In the genomic region with DNA sequence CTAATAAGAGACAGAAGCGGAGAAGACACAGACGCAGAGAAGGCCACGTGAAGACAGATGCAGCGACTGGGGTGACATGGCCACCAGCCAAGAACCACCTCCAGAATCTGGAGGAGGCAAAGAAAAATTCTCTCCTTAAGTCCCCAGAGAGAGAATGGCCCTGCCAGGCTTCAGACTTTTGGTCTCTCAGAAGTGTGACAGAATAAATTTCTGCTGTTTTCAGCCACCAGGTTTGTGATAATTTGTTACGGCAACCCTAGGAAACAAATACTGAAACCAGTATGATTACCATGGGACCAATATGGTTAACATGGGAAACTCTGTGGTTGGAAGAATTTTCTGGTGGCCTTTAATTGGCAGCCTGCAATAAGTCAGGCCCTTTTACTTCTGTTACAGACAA, we compare ENCODE assay signal across 12 cellular contexts.
DNase-seq lines count a peak whose midpoint lies in the region; ATAC-seq, FAIRE-seq and TF ChIP-seq lines count a peak whose summit lies in the region.
"Had no signal": no experiment of that assay in that cellular context is flagged by ENCODE, and none has a peak within 500 bp of the region (broad histone marks: within the 10 kb centered on the region; RNA-seq: fewer than 3 reads in every experiment).

No MANE protein-coding gene starts in this region.

- H3K27me3 ChIP-seq in GM12878 (replicated peaks in 1 of 2; ENCODE audit: control insufficient read depth in 2 of 2, insufficient read depth in 2 of 2, low read length in 1 of 2) = no peaks in the 10 kb centered on the region
- H3K27me3 ChIP-seq: colonic mucosa had no signal

- no peak overlapping the region for H3K4me2 ChIP-seq in GM12878 (ENCODE audit: control insufficient read depth, insufficient read depth)

- CTCF ChIA-PET in GM12878 (lab: Yijun Ruan, JAX) = no interaction called here

- POLR2A ChIA-PET in GM12878 (lab: Charles Lee) = no interaction called here

- H3K4me1 ChIP-seq in GM12878 (ENCODE audit: control insufficient read depth, insufficient read depth, low read length) = peaks cover 14% of the 10 kb centered on the region

- H4K20me1 ChIP-seq in GM12878 (ENCODE audit: control insufficient read depth, insufficient read depth) = no peaks in the 10 kb centered on the region

- no peak overlapping the region for H3K4me3 ChIP-seq in GM12878
- H3K4me3 ChIP-seq: colonic mucosa had no signal

- intact Hi-C loops in GM12878 (cut with micrococcal nuclease; ENCODE audit: unreplicated experiment) = no loop called here

- no peaks in the 10 kb centered on the region for H3K79me2 ChIP-seq in GM12878 (ENCODE audit: control insufficient read depth, insufficient read depth, low read length)

- RAD21 ChIA-PET in GM12878 (lab: Charles Lee; ENCODE audit: unreplicated experiment) = no interaction called here

- H3K27ac ChIP-seq in GM12878 (ENCODE audit: control insufficient read depth, insufficient read depth) = no peak overlapping the region
- H3K27ac ChIP-seq: colonic mucosa had no signal

- no peak for TF ChIP-seq POLR2A in GM12878 (IDR thresholded peaks at IDR 0.05; ENCODE audit: low read depth, low read length)

- TF ChIP-seq RAD21 in GM12878 (IDR thresholded peaks at IDR 0.05; ENCODE audit: insufficient read depth, low read depth, low read length) = no peak

- no peak overlapping the region for H3K9ac ChIP-seq in GM12878 (ENCODE audit: control insufficient read depth, insufficient read depth, low read length)

- ATAC-seq in GM18511 (IDR thresholded peaks at IDR 0.05; ENCODE audit: unreplicated experiment) (peak; percentile 59), GM21447 (IDR thresholded peaks at IDR 0.05; ENCODE audit: unreplicated experiment) (peak; percentile 42), HG03159 (IDR thresholded peaks at IDR 0.05; ENCODE audit: unreplicated experiment) (peak; percentile 51), GM12878 (peak; percentile 75), esophagus mucosa (no peak)
- ATAC-seq: Panc1 had no signal

- no peaks in the 10 kb centered on the region for H3K9me3 ChIP-seq in GM12878 (replicated peaks; ENCODE audit: control insufficient read depth, insufficient read depth, low read length)
- H3K9me3 ChIP-seq: colonic mucosa had no signal

- H3K36me3 ChIP-seq in GM12878 (ENCODE audit: control insufficient read depth in 2 of 2, insufficient read depth in 2 of 2, low read length in 1 of 2) = no peaks in the 10 kb centered on the region
- H3K36me3 ChIP-seq: colonic mucosa had no signal

- BruUV-seq in GM12878 (replicated peaks; lab: Mats Ljungman, UMichigan) = no TSS peak

- DNase-seq in GM12878 (ENCODE audit: low read depth, low spot score) (peak; percentile 76), NCI-H510A treated with DMSO at 0.1 percent for 48 hours (lab: John Stamatoyannopoulos, UW) (no peak), SKM-1 treated with dmso at 0.1 percent for 144 hours (lab: John Stamatoyannopoulos, UW; ENCODE audit: unreplicated experiment) (no peak), NCI-H1417 (lab: John Stamatoyannopoulos, UW) (no peak)
- DNase-seq: colonic mucosa; retina; stimulated activated CD4-positive, alpha-beta T cell treated with anti-CD3 and anti-CD28 coated beads, Interleukin-4, amount 100 ng/mL, for 1 hour had no signal

- no peak; a peak in 1 of 4 replicates for TF ChIP-seq EP300 in GM12878 (IDR thresholded peaks at IDR 0.05; ENCODE audit: borderline replicate concordance in 1 of 2, control insufficient read depth in 1 of 2, low read depth in 2 of 2, low read length in 2 of 2)

- TF ChIP-seq CTCF in GM12878 (IDR thresholded peaks at IDR 0.05 in 2 of 3, conservative IDR thresholded peaks at IDR 0.05 in 1 of 3; ENCODE audit: control insufficient read depth in 2 of 3, extremely low read depth in 1 of 3, insufficient read depth in 1 of 3, low read depth in 3 of 3, low read length in 3 of 3) = no peak

- peak; percentile 68 for FAIRE-seq in GM12878 (lab: Jason Lieb, UNC)

- in situ Hi-C loops in GM12878 (cut with MboI) = no loop called here

- H2AFZ ChIP-seq in GM12878 (ENCODE audit: control insufficient read depth, low read depth, low read length) = no peak overlapping the region

- WGBS in GM12878 (ENCODE audit: insufficient coverage, insufficient replicate concordance, low lambda C conversion rate, missing lambda C conversion rate) = under 1% methylated on average over 5 of the region's 5 CpGs

- SMC1A ChIA-PET in GM12878 (lab: Charles Lee; ENCODE audit: uncharacterized antibody, unreplicated experiment) = no interaction called here

TF ChIP-seq in GM12878, 131 proteins besides CTCF, POLR2A, EP300 and RAD21 (continues in another document):
- TF ChIP-seq ZNF384 (IDR thresholded peaks at IDR 0.05; ENCODE audit: borderline replicate concordance, low read depth, low read length) (no peak), IKZF2 (IDR thresholded peaks at IDR 0.05) (0 out of 4 replicates have a peak, but pooled peaks of 1 of the 2 experiments have one; percentile 36), SMAD1 (IDR thresholded peaks at IDR 0.05; ENCODE audit: low read depth, partially characterized antibody) (no peak), CREM (IDR thresholded peaks at IDR 0.05; ENCODE audit: low read depth) (no peak), USF1 (IDR thresholded peaks at IDR 0.05; ENCODE audit: borderline replicate concordance, extremely low read length, insufficient read depth, low read depth, low read length) (no peak), EED (IDR thresholded peaks at IDR 0.05; ENCODE audit: low read depth) (no peak), ASH2L (IDR thresholded peaks at IDR 0.05; ENCODE audit: borderline replicate concordance, low read depth) (no peak), RUNX3 (IDR thresholded peaks at IDR 0.05; ENCODE audit: low read length) (peak; percentile 60), FOXM1 (IDR thresholded peaks at IDR 0.05; ENCODE audit: low read depth, low read length) (no peak), NFYA (IDR thresholded peaks at IDR 0.05; ENCODE audit: borderline replicate concordance, low read depth, low read length) (no peak), FOXK2 (IDR thresholded peaks at IDR 0.05) (no peak), MYC (IDR thresholded peaks at IDR 0.05; ENCODE audit: insufficient read depth, insufficient read length, insufficient replicate concordance, low read length, severe bottlenecking) (no peak), EZH2 (IDR thresholded peaks at IDR 0.05; ENCODE audit: borderline replicate concordance, control insufficient read depth, low read depth, low read length) (no peak), ZNF622 (IDR thresholded peaks at IDR 0.05) (no peak), SKIL (IDR thresholded peaks at IDR 0.05; ENCODE audit: low read depth, poor library complexity, severe bottlenecking) (peak; percentile 50), BCL11A (IDR thresholded peaks at IDR 0.05; ENCODE audit: low read depth, low read length) (peak; percentile 36; the same call in 1 of the 2 replicates), BMI1 (IDR thresholded peaks at IDR 0.05; ENCODE audit: borderline replicate concordance) (no peak), CHD4 (IDR thresholded peaks at IDR 0.05) (no peak)
- TF ChIP-seq, protein P1, sequence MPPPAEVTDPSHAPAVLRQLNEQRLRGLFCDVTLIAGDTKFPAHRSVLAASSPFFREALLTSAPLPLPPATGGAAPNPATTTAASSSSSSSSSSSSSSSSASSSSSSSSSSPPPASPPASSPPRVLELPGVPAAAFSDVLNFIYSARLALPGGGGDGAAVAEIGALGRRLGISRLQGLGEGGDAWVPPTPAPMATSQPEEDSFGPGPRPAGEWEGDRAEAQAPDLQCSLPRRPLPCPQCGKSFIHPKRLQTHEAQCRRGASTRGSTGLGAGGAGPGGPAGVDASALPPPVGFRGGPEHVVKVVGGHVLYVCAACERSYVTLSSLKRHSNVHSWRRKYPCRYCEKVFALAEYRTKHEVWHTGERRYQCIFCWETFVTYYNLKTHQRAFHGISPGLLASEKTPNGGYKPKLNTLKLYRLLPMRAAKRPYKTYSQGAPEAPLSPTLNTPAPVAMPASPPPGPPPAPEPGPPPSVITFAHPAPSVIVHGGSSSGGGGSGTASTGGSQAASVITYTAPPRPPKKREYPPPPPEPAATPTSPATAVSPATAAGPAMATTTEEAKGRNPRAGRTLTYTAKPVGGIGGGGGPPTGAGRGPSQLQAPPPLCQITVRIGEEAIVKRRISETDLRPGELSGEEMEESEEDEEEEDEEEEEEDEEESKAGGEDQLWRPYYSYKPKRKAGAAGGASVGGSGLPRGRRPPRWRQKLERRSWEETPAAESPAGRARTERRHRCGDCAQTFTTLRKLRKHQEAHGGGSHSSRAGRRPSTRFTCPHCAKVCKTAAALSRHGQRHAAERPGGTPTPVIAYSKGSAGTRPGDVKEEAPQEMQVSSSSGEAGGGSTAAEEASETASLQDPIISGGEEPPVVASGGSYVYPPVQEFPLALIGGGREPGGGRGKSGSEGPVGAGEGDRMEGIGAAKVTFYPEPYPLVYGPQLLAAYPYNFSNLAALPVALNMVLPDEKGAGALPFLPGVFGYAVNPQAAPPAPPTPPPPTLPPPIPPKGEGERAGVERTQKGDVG (CRISPR knock-in tag; IDR thresholded peaks at IDR 0.05) = no peak
